ENCODE assay signal across 8 cellular contexts in genomic region chr11:3378426-3379423, GRCh38.
A peak's percentile ranks its signal among the peaks of the same experiment; 100 is the strongest.
DNase-seq lines count a peak whose midpoint lies in the region; FAIRE-seq and TF ChIP-seq lines count a peak whose summit lies in the region.

Gene ZNF195, minus strand, starts transcription at chr11:3379146. Its CDS starts 106 bp downstream, at chr11:3379040.

- H2AFZ ChIP-seq in Loucy (ENCODE audit: low read length): peak within 1 kb of the TSS; percentile 84

- peaks cover 5% of the 10 kb centered on the region for H3K27me3 ChIP-seq in Loucy (ENCODE audit: insufficient read depth, low read length, poor library complexity, severe bottlenecking)

- FAIRE-seq in H54 (lab: Jason Lieb, UNC): peak; percentile 58

- H3K4me1 ChIP-seq in Loucy (ENCODE audit: insufficient read depth, low read length, poor library complexity, severe bottlenecking): peaks cover 47% of the 10 kb centered on the region

- peak within 1 kb of the TSS; percentile 92 for H3K4me2 ChIP-seq in Loucy (ENCODE audit: low read depth, low read length, poor library complexity, severe bottlenecking)

- DNase-seq in EL: peak; percentile 97
- peak; percentile 96 for DNase-seq in H54 (ENCODE audit: insufficient read length, low spot score)
- peak; percentile 97 for DNase-seq in activated T-helper 9 cell treated with anti-CD3 and anti-CD28 coated beads, Interleukin-2, amount 50 U/mL, for 16 hours (ENCODE audit: low read depth)
- peak; percentile 89 for DNase-seq in fibroblast of pulmonary artery (ENCODE audit: low read depth)

- H3K27ac Mint-ChIP-seq in nephron: peak within 1 kb of the TSS; percentile 94 to 98 (median 97)
- peak within 1 kb of the TSS; percentile 95 for H3K27ac Mint-ChIP-seq in stimulated activated naive CD8-positive, alpha-beta T cell treated with anti-CD3 and anti-CD28 coated beads, Interleukin-15, Interleukin-2, amounts not matched to agents 100 ng/mL and 50 ng/mL, for 24 hours

- H3F3A ChIP-seq in Loucy (ENCODE audit: low read depth): no peaks in the 10 kb centered on the region

- H3K36me3 Mint-ChIP-seq in nephron (ENCODE audit: low read depth): peaks cover 16% of the 10 kb centered on the region
- peaks cover 47% of the 10 kb centered on the region for H3K36me3 Mint-ChIP-seq in stimulated activated naive CD8-positive, alpha-beta T cell treated with anti-CD3 and anti-CD28 coated beads, Interleukin-15, Interleukin-2, amounts not matched to agents 100 ng/mL and 50 ng/mL, for 24 hours (ENCODE audit: low read depth)

- TF ChIP-seq POLR2A in H54 (IDR thresholded peaks at IDR 0.05; ENCODE audit: low read depth, low read length) (peak; percentile 89), Raji (IDR thresholded peaks at IDR 0.05; ENCODE audit: insufficient read depth, low read depth, low read length) (peak; percentile 93)

- peak within 1 kb of the TSS; percentile 99 for H3K9ac ChIP-seq in Loucy (ENCODE audit: low read depth, low read length, poor library complexity, severe bottlenecking)

- no peaks in the 10 kb centered on the region for H3K27me3 Mint-ChIP-seq in nephron (ENCODE audit: low read depth)
- no peaks in the 10 kb centered on the region for H3K27me3 Mint-ChIP-seq in stimulated activated naive CD8-positive, alpha-beta T cell treated with anti-CD3 and anti-CD28 coated beads, Interleukin-15, Interleukin-2, amounts not matched to agents 100 ng/mL and 50 ng/mL, for 24 hours

- H3K9me3 Mint-ChIP-seq in nephron: peaks cover 29% of the 10 kb centered on the region
- H3K9me3 Mint-ChIP-seq in stimulated activated naive CD8-positive, alpha-beta T cell treated with anti-CD3 and anti-CD28 coated beads, Interleukin-15, Interleukin-2, amounts not matched to agents 100 ng/mL and 50 ng/mL, for 24 hours: peaks cover 7% of the 10 kb centered on the region

- peaks cover 29% of the 10 kb centered on the region for H3K4me1 Mint-ChIP-seq in nephron
- peaks cover 60% of the 10 kb centered on the region for H3K4me1 Mint-ChIP-seq in stimulated activated naive CD8-positive, alpha-beta T cell treated with anti-CD3 and anti-CD28 coated beads, Interleukin-15, Interleukin-2, amounts not matched to agents 100 ng/mL and 50 ng/mL, for 24 hours (ENCODE audit: low read depth)

- TF ChIP-seq CTCF in Loucy (conservative IDR thresholded peaks at IDR 0.05; ENCODE audit: low read length) (no peak), fibroblast of pulmonary artery (IDR thresholded peaks at IDR 0.05; ENCODE audit: low read length, missing control alignments) (no peak), nephron (IDR thresholded peaks at IDR 0.05; ENCODE audit: unreplicated experiment in 3 of 3) (no peak)

- H3K4me3 Mint-ChIP-seq in nephron: peak within 1 kb of the TSS; percentile 98 to 99 (median 98)
- peak within 1 kb of the TSS; percentile 93 for H3K4me3 Mint-ChIP-seq in stimulated activated naive CD8-positive, alpha-beta T cell treated with anti-CD3 and anti-CD28 coated beads, Interleukin-15, Interleukin-2, amounts not matched to agents 100 ng/mL and 50 ng/mL, for 24 hours

- H3K79me2 ChIP-seq in Loucy (ENCODE audit: insufficient read depth, low read length): peaks cover 52% of the 10 kb centered on the region

- H3K36me3 ChIP-seq in Loucy (ENCODE audit: insufficient read depth, low read length): no peaks in the 10 kb centered on the region

- H3K9me3 ChIP-seq in Loucy (ENCODE audit: insufficient read depth, low read depth, low read length): no peaks in the 10 kb centered on the region

- H3K9me2 ChIP-seq in Loucy (replicated peaks; ENCODE audit: low read depth, low read length): no peaks in the 10 kb centered on the region

- peaks cover 48% of the 10 kb centered on the region for H4K20me1 ChIP-seq in Loucy (ENCODE audit: insufficient read depth, low read length, poor library complexity, severe bottlenecking)

- H3K4me3 ChIP-seq in Loucy (ENCODE audit: low read length, poor library complexity, severe bottlenecking): peak within 1 kb of the TSS; percentile 99
- peak within 1 kb of the TSS; percentile 89 for H3K4me3 ChIP-seq in fibroblast of pulmonary artery (replicated peaks; ENCODE audit: low read depth, low read length)

Comparison
In these comparisons a context has a peak if more than half of its experiments do, and no peak if none do; other contexts are left out.
1. Peak in every context shown above with its lines: DNase-seq and H3K4me3 ChIP-seq.